ENCODE assay signal across 10 cellular contexts in the genomic region with DNA sequence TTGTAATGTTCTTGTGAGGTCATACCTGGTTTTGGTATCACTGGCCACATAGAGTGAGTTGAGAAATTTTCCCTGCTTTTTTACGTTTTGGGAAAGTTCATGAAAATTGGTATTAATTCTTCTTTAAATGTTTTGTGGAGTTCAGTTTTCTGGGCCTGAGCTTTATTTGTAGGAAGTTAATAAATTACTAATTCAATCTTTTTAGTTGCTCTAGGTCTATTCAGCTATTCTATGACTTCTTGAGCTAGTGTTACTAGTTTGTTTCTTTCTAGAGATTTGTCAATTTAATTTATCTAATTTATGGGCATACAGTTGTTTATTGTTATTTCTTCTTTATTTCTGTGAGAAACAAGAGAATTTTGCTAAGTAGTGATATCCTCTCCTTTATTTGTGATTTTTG. TPM values are rescaled to one million over a fixed set of nuclear protein-coding genes. Genes with fewer than 3 reads are reported as not detected.
"Had no signal": no experiment of that assay in that cellular context is flagged by ENCODE, and none has a peak within 500 bp of the region (broad histone marks: within the 10 kb centered on the region; RNA-seq: fewer than 3 reads in every experiment).

No MANE protein-coding gene starts in this region.

- FAIRE-seq: H1, H54, K562 had no signal

- H3K4me3 ChIP-seq: GM23248, K562 had no signal

- H3K27ac ChIP-seq: GM23248, HL-60 had no signal

- ATAC-seq: K562 had no signal

- DNase-seq: GM23248, H9, HCEC 1CT, IMR-90, KG1 had no signal

- H2AFZ ChIP-seq: GM23248 had no signal

- H3K9ac ChIP-seq: GM23248 had no signal

RNA-seq across cellular contexts. Expression of a gene that starts 37.4 kb away (rescaled TPM):
- total RNA-seq: GM23248, HT1080, IMR-90 had no signal
- polyA plus RNA-seq: GM23248, IMR-90, K562 had no signal
